In genomic region chr4:185847352-185848078, GRCh38 we compare ENCODE assay signal across 8 cellular contexts. TPM values are rescaled to one million over a fixed set of nuclear protein-coding genes. Genes with fewer than 3 reads are reported as not detected.
A peak's percentile ranks its signal among the peaks of the same experiment; 100 is the strongest.
DNase-seq lines count a peak whose midpoint lies in the region; ATAC-seq and TF ChIP-seq lines count a peak whose summit lies in the region.

No MANE protein-coding gene starts in this region.

- peak; percentile 91 for DNase-seq in AG10803 (ENCODE audit: low read depth)
- DNase-seq in LHCN-M2 (ENCODE audit: low read depth), result peak; percentile 95
- peak; percentile 77 for DNase-seq in choroid plexus epithelial cell (ENCODE audit: low read depth)
- DNase-seq in lung (ENCODE audit: low spot score), result no peak
- DNase-seq in GM13977 (ENCODE audit: low spot score), result no peak

- WGBS in lung, 2 donors, result 67 to 74% methylated on average over 13 of the region's 13 CpGs

- no peak overlapping the region for H3K4me3 ChIP-seq in AG10803 (ENCODE audit: low read length)
- H3K4me3 ChIP-seq in choroid plexus epithelial cell (ENCODE audit: low read depth, low read length), result no peak overlapping the region
- H3K4me3 ChIP-seq in lung, result no peak overlapping the region

- H3K4me1 ChIP-seq in lung (ENCODE audit: control insufficient read depth in 2 of 2, insufficient read depth in 2 of 2, low read length in 2 of 2), result peaks cover 2 to 17% of the 10 kb centered on the region in 2 donors

- no peaks in the 10 kb centered on the region for H3K27me3 ChIP-seq in lung (ENCODE audit: control insufficient read depth, insufficient read depth)

- in situ Hi-C loops in GM13977 (cut with MboI; ENCODE audit: low pct_unique_long_range_greater_than_20kb, low sequenced_read_pairs, unreplicated experiment), result no loop called here

- peak overlapping the region; percentile 33 to 90 for H3K27ac ChIP-seq in lung (ENCODE audit: low read depth in 1 of 2, low read length in 1 of 2)

- H3K9me3 ChIP-seq in lung (ENCODE audit: control insufficient read depth in 2 of 2, insufficient read depth in 1 of 2, low read length in 1 of 2), result no peaks in the 10 kb centered on the region

- TF ChIP-seq CTCF in AG10803 (conservative IDR thresholded peaks at IDR 0.05; ENCODE audit: low read length), result no peak
- no peak for TF ChIP-seq CTCF in choroid plexus epithelial cell (conservative IDR thresholded peaks at IDR 0.05; ENCODE audit: low read depth, low read length)
- TF ChIP-seq CTCF in lung (IDR thresholded peaks at IDR 0.05; ENCODE audit: control extremely low read depth, extremely low read depth), result no peak
- TF ChIP-seq CTCF in GM13977 (IDR thresholded peaks at IDR 0.05; ENCODE audit: extremely low read depth, insufficient read depth, missing control alignments), result no peak

- no peaks in the 10 kb centered on the region for H3K36me3 ChIP-seq in lung (ENCODE audit: control insufficient read depth in 2 of 2, insufficient read depth in 2 of 2, low read length in 2 of 2)

- ATAC-seq in lung (ENCODE audit: insufficient read depth, low FRiP score) (no peak), HG03108 (IDR thresholded peaks at IDR 0.05; ENCODE audit: unreplicated experiment) (no peak), GM21447 (IDR thresholded peaks at IDR 0.05; ENCODE audit: unreplicated experiment) (no peak), GM21723 (IDR thresholded peaks at IDR 0.05; ENCODE audit: unreplicated experiment) (no peak)

RNA-seq across cellular contexts. Expression of gene SORBS2, which starts 35.5 kb away (rescaled TPM):
- total RNA-seq in LHCN-M2 (2014; rRNA removed) (1.5 and 4.2 TPM in 2 replicates), lung (10 to 100 TPM; 38.4 to 70.4 TPM)
- polyA plus RNA-seq in LHCN-M2 (2012), result 7.9 TPM
- 10 to 100 TPM; 11.2 to 14.4 TPM for polyA plus RNA-seq in lung

Comparison
In these comparisons a context has a peak if more than half of its experiments do, and no peak if none do; other contexts are left out.
1. DNase-seq: peak in AG10803 (single experiment), LHCN-M2 (single experiment) and choroid plexus epithelial cell (single experiment); none in lung (single experiment) and GM13977 (single experiment).